In the genomic region with DNA sequence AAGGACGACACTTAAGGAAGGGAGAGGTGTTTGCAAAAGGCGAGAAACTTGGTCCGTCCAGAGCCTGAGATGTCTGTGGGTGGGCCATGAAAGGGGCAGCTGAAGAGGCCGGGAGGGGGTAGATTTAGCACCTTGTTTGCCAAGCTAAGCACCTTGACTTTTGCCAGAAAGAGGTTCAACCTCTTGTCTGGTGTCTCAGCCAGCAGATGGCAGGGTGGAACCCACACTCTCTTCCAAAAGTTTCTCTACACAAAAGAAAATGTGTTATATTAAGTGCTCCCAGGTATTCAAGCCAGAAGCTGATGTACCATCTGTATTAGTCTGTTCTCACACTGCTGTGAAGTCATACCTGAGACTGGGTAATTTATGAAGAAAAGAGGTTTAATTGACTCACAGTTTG, we compare ENCODE assay signal across 12 cellular contexts.
"Had no signal": no experiment of that assay in that cellular context is flagged by ENCODE, and none has a peak within 500 bp of the region (broad histone marks: within the 10 kb centered on the region; RNA-seq: fewer than 3 reads in every experiment).

No MANE protein-coding gene starts in this region.

- H3K4me1 ChIP-seq: esophagus muscularis mucosa, pancreas, thyroid gland, uterus had no signal

- H3K27me3 ChIP-seq: esophagus muscularis mucosa, pancreas, thyroid gland, uterus had no signal

- H3K9me3 Mint-ChIP-seq: activated naive CD8-positive, alpha-beta T cell treated with anti-CD3 and anti-CD28 coated beads, Interleukin-2, amount 10 ng/mL, durations not matched to agents 7 days and 5 days had no signal

- H3K36me3 ChIP-seq: esophagus muscularis mucosa, pancreas, thyroid gland, uterus had no signal

- H3K4me1 Mint-ChIP-seq: activated naive CD8-positive, alpha-beta T cell treated with anti-CD3 and anti-CD28 coated beads, Interleukin-2, amount 10 ng/mL, durations not matched to agents 7 days and 5 days had no signal

- ATAC-seq: activated CD8-positive, alpha-beta T cell treated with anti-CD3 and anti-CD28 coated beads, Interleukin-2, amount 10 ng/mL, durations not matched to agents 7 days and 5 days; pancreas had no signal

- H3K4me3 ChIP-seq: esophagus muscularis mucosa, pancreas, skin epidermis, thyroid gland, uterus had no signal

- H3K27ac ChIP-seq: esophagus muscularis mucosa, pancreas, skin epidermis, thyroid gland, uterus had no signal

- DNase-seq: activated CD4-positive, alpha-beta T cell treated with anti-CD3 and anti-CD28 coated beads for 48 hours; activated CD8-positive, alpha-beta memory T cell treated with anti-CD3 and anti-CD28 coated beads, Interleukin-2, amount 50 U/mL, for 48 hours; activated CD8-positive, alpha-beta T cell treated with anti-CD3 and anti-CD28 coated beads, Interleukin-2, amount 10 ng/mL, durations not matched to agents 7 days and 5 days; activated naive CD8-positive, alpha-beta T cell treated with anti-CD3 and anti-CD28 coated beads, Interleukin-2, amount 10 ng/mL, durations not matched to agents 7 days and 5 days; anterior cingulate cortex; pancreas; retina; T-helper 9 cell; thyroid gland; uterus had no signal

- H3K36me3 Mint-ChIP-seq: activated naive CD8-positive, alpha-beta T cell treated with anti-CD3 and anti-CD28 coated beads, Interleukin-2, amount 10 ng/mL, durations not matched to agents 7 days and 5 days had no signal

- H3K27ac Mint-ChIP-seq: activated CD8-positive, alpha-beta T cell treated with anti-CD3 and anti-CD28 coated beads, Interleukin-2, amount 10 ng/mL, durations not matched to agents 7 days and 5 days; activated naive CD8-positive, alpha-beta T cell treated with anti-CD3 and anti-CD28 coated beads, Interleukin-2, amount 10 ng/mL, durations not matched to agents 7 days and 5 days had no signal

- H3K4me3 Mint-ChIP-seq: activated CD8-positive, alpha-beta T cell treated with anti-CD3 and anti-CD28 coated beads, Interleukin-2, amount 10 ng/mL, durations not matched to agents 7 days and 5 days; activated naive CD8-positive, alpha-beta T cell treated with anti-CD3 and anti-CD28 coated beads, Interleukin-2, amount 10 ng/mL, durations not matched to agents 7 days and 5 days had no signal
